In genomic region chr5:172905771-172906170, GRCh38 we compare ENCODE assay signal across 10 cellular contexts. TPM values are rescaled to one million over a fixed set of nuclear protein-coding genes. Genes with fewer than 3 reads are reported as not detected.
DNase-seq lines count a peak whose midpoint lies in the region; ATAC-seq and TF ChIP-seq lines count a peak whose summit lies in the region.
"Had no signal": no experiment of that assay in that cellular context is flagged by ENCODE, and none has a peak within 500 bp of the region (broad histone marks: within the 10 kb centered on the region; RNA-seq: fewer than 3 reads in every experiment).

No MANE protein-coding gene starts in this region.

- intact Hi-C loops in OCI-LY7 (cut with micrococcal nuclease; ENCODE audit: unreplicated experiment) (no loop called here), head of caudate nucleus (cut with DNase I) (no loop called here)

- no peak overlapping the region for H2AFZ ChIP-seq in OCI-LY7 (ENCODE audit: low read length)

- H4K5ac ChIP-seq in mesendoderm (ENCODE audit: low read length), result no peak overlapping the region

- no peak for TF ChIP-seq CTCF in chondrocyte (IDR thresholded peaks at IDR 0.05)
- TF ChIP-seq CTCF in OCI-LY7 (conservative IDR thresholded peaks at IDR 0.05; ENCODE audit: low read length), result no peak

- no CpG with 5 or more reads among the region's 3 CpGs for WGBS in mesendoderm (ENCODE audit: extremely low coverage, insufficient coverage, low lambda C conversion rate)

- no peak for ATAC-seq in GM19455 (IDR thresholded peaks at IDR 0.05; ENCODE audit: unreplicated experiment)

- no peak overlapping the region for H2BK15ac ChIP-seq in mesendoderm (replicated peaks; ENCODE audit: low read depth)

- DNase-seq in chondrocyte (ENCODE audit: low spot score) (no peak), mesendoderm (peak; percentile 70), substantia nigra (lab: John Stamatoyannopoulos, UW) (no peak), OCI-LY7 (ENCODE audit: low spot score) (no peak), MG63 (no peak), head of caudate nucleus (no peak)
- DNase-seq: amniotic stem cell; stimulated activated CD4-positive, alpha-beta T cell treated with anti-CD3 and anti-CD28 coated beads, Interleukin-4, amount 100 ng/mL, for 1 hour had no signal

- no peaks in the 10 kb centered on the region for H3K79me1 ChIP-seq in mesendoderm (ENCODE audit: low read length)

- H2BK5ac ChIP-seq in mesendoderm (ENCODE audit: low read length), result no peak overlapping the region

- no peak overlapping the region for H2BK120ac ChIP-seq in mesendoderm (ENCODE audit: low read depth, low read length)

- BruUV-seq in OCI-LY7 (replicated peaks; lab: Mats Ljungman, UMichigan), result no TSS peak

- H3K79me2 ChIP-seq in mesendoderm (ENCODE audit: control insufficient read depth, insufficient read depth, low read length) (no peaks in the 10 kb centered on the region), OCI-LY7 (ENCODE audit: insufficient read depth, low read depth, low read length) (no peaks in the 10 kb centered on the region)

- peak overlapping the region; percentile 27 for H3K4ac ChIP-seq in mesendoderm (ENCODE audit: low read depth, low read length)

- H3K4me1 ChIP-seq in mesendoderm (ENCODE audit: control insufficient read depth, low read depth, low read length) (peaks cover 3% of the 10 kb centered on the region), OCI-LY7 (ENCODE audit: insufficient read depth, low read length, poor library complexity, severe bottlenecking) (peaks cover 1% of the 10 kb centered on the region)

- H3K4me3 ChIP-seq in mesendoderm (ENCODE audit: low read length) (no peak overlapping the region), OCI-LY7 (ENCODE audit: low read depth, low read length, poor library complexity, severe bottlenecking) (no peak overlapping the region), MG63 (no peak overlapping the region)

- H3K9me3 ChIP-seq in OCI-LY7 (ENCODE audit: low read length) (no peaks in the 10 kb centered on the region), MG63 (no peaks in the 10 kb centered on the region)

- H3K4me2 ChIP-seq in mesendoderm (ENCODE audit: low read length) (no peak overlapping the region), OCI-LY7 (ENCODE audit: low read length) (no peak overlapping the region)

- no peak overlapping the region for H3K4me3 Mint-ChIP-seq in IgD-negative memory B cell
- H3K4me3 Mint-ChIP-seq in chondrocyte (ENCODE audit: unreplicated experiment), result no peak overlapping the region

- H2AK5ac ChIP-seq in mesendoderm (ENCODE audit: low read length), result no peak overlapping the region

- H3K23ac ChIP-seq in mesendoderm (ENCODE audit: low read length), result no peak overlapping the region

- peak overlapping the region; percentile 32 for H3K9ac ChIP-seq in mesendoderm (ENCODE audit: low read length)

- H4K8ac ChIP-seq in mesendoderm (ENCODE audit: low read depth, low read length), result no peak overlapping the region

- peak overlapping the region in 2 of 3 donors; percentile 81 to 90 for H3K27ac Mint-ChIP-seq in IgD-negative memory B cell
- H3K27ac Mint-ChIP-seq in chondrocyte (ENCODE audit: unreplicated experiment), result peak overlapping the region; percentile 93

- H3K27me3 Mint-ChIP-seq in IgD-negative memory B cell (no peaks in the 10 kb centered on the region), chondrocyte (ENCODE audit: low read depth) (no peaks in the 10 kb centered on the region)

- H3K27ac ChIP-seq in mesendoderm (ENCODE audit: low read depth, low read length) (no peak overlapping the region), substantia nigra (ENCODE audit: low read depth, low read length, poor library complexity, severe bottlenecking) (peak overlapping the region; percentile 68), OCI-LY7 (ENCODE audit: low read depth, low read length, poor library complexity, severe bottlenecking) (no peak overlapping the region)

- H4K20me1 ChIP-seq in OCI-LY7 (ENCODE audit: insufficient read depth, low read length), result no peaks in the 10 kb centered on the region

- H3K9me3 Mint-ChIP-seq in IgD-negative memory B cell, result no peaks in the 10 kb centered on the region
- no peaks in the 10 kb centered on the region for H3K9me3 Mint-ChIP-seq in chondrocyte (ENCODE audit: low read depth)

- H3K4me1 Mint-ChIP-seq in IgD-negative memory B cell (peaks cover 2 to 10% (median 8%) of the 10 kb centered on the region in 3 donors), chondrocyte (ENCODE audit: low read depth) (peaks cover 81% of the 10 kb centered on the region)

- POLR2A ChIA-PET in OCI-LY7 (lab: Charles Lee), result no interaction called here

- H3K36me3 Mint-ChIP-seq in IgD-negative memory B cell, result peaks cover 3% of the 10 kb centered on the region
- peaks cover 4% of the 10 kb centered on the region for H3K36me3 Mint-ChIP-seq in chondrocyte (ENCODE audit: low read depth)

- H3K9me2 ChIP-seq in OCI-LY7 (ENCODE audit: insufficient read depth, low read length), result no peaks in the 10 kb centered on the region

- H3K27me3 ChIP-seq in mesendoderm (ENCODE audit: insufficient read depth, low read length, poor library complexity) (no peaks in the 10 kb centered on the region), MG63 (no peaks in the 10 kb centered on the region)

- H3K18ac ChIP-seq in mesendoderm (ENCODE audit: low read length), result no peak overlapping the region

- H3K36me3 ChIP-seq in mesendoderm (ENCODE audit: control insufficient read depth, insufficient read depth, low read length), result no peaks in the 10 kb centered on the region
- H3K36me3 ChIP-seq in OCI-LY7 (ENCODE audit: insufficient read depth, low read length), result peaks cover 23% of the 10 kb centered on the region
- H3K36me3 ChIP-seq in MG63, result peaks cover 68% of the 10 kb centered on the region

- CTCF ChIA-PET in OCI-LY7 (lab: Charles Lee; ENCODE audit: unreplicated experiment), result no interaction called here

- peak overlapping the region; percentile 56 for H3K56ac ChIP-seq in mesendoderm (ENCODE audit: low read length)

RNA-seq across cellular contexts. Expression of gene RPL26L1, which starts 53.5 kb away (rescaled TPM):
- polyA plus RNA-seq in IgD-negative memory B cell, result 27.9 TPM
- total RNA-seq in chondrocyte (40.2 to 43.6 TPM (median 43.5 TPM) in 3 replicates), OCI-LY7 (2022) (48.4 and 63.1 TPM in 2 replicates)
- polyA plus RNA-seq in mesendoderm (2013, experiment 1 of 2), result 99.4 TPM
- polyA plus RNA-seq in mesendoderm (2013, experiment 2 of 2), result 101 TPM
- 34.5 and 45.0 TPM in 2 replicates for total RNA-seq in OCI-LY7 (2014; rRNA removed; shearing (Covaris generic))
- total RNA-seq in MG63 (2014; rRNA removed; shearing (Covaris generic); ENCODE audit: low replicate concordance), result 132 and 142 TPM in 2 replicates
